ENCODE assay signal across 8 cellular contexts in genomic region chr11:65428578-65429068, GRCh38. TPM values are rescaled to one million over a fixed set of nuclear protein-coding genes. Genes with fewer than 3 reads are reported as not detected.
DNase-seq lines count a peak whose midpoint lies in the region; ATAC-seq, FAIRE-seq and TF ChIP-seq lines count a peak whose summit lies in the region.

No MANE protein-coding gene starts in this region.

- peaks cover 75% of the 10 kb centered on the region for H3K36me3 ChIP-seq in K562 (ENCODE audit: control insufficient read depth, insufficient read depth, low read length)
- H3K36me3 ChIP-seq in upper lobe of right lung: peaks cover 55% of the 10 kb centered on the region

- TF ChIP-seq POLR2A in K562 (conservative IDR thresholded peaks at IDR 0.05): no peak

- CTCF ChIA-PET in activated naive CD4-positive, alpha-beta T cell treated with anti-CD3 and anti-CD28 coated beads for 36 hours (lab: Charles Lee): interaction anchor here (0.9 kb wide), 1 partner anchor 11 kb away, joined by 3 read pairs; no protein-coding TSS in a partner anchor
- CTCF ChIA-PET in K562 (lab: Yijun Ruan, JAX; ENCODE audit: low intra/inter-chr PET ratio): no interaction called here

- peaks cover 6% of the 10 kb centered on the region for H3K27me3 Mint-ChIP-seq in activated naive CD4-positive, alpha-beta T cell treated with anti-CD3 and anti-CD28 coated beads for 36 hours (ENCODE audit: low read depth)
- H3K27me3 Mint-ChIP-seq in memory B cell (no peaks in the 10 kb centered on the region), endothelial cell (ENCODE audit: unreplicated experiment) (peaks cover 9% of the 10 kb centered on the region)

- no peaks in the 10 kb centered on the region for H3K27me3 ChIP-seq in K562 (ENCODE audit: control insufficient read depth in 2 of 2, insufficient read depth in 2 of 2, low read length in 2 of 2)
- H3K27me3 ChIP-seq in upper lobe of right lung: no peaks in the 10 kb centered on the region

- no peak; a peak in 1 of 4 replicates for TF ChIP-seq RAD21 in K562 (CRISPR knock-in tag; conservative IDR thresholded peaks at IDR 0.05 in 1 of 2, IDR thresholded peaks at IDR 0.05 in 1 of 2)

- peak overlapping the region; percentile 47 to 69; a peak in 3 of 4 replicates for H3K9ac ChIP-seq in K562 (ENCODE audit: insufficient read depth in 1 of 2, low read depth in 2 of 2, low read length in 2 of 2)

- no TSS peak for BruUV-seq in K562 (replicated peaks; lab: Mats Ljungman, UMichigan)

- H3K27ac Mint-ChIP-seq in activated naive CD4-positive, alpha-beta T cell treated with anti-CD3 and anti-CD28 coated beads for 36 hours: peak overlapping the region; percentile 99
- peak overlapping the region; percentile 100 for H3K27ac Mint-ChIP-seq in memory B cell
- no peak overlapping the region for H3K27ac Mint-ChIP-seq in endothelial cell (ENCODE audit: unreplicated experiment)

- intact Hi-C loops in activated naive CD4-positive, alpha-beta T cell treated with anti-CD3 and anti-CD28 coated beads for 36 hours (cut with micrococcal nuclease): no loop called here
- intact Hi-C loops in K562 (cut with micrococcal nuclease): no loop called here
- intact Hi-C loops in upper lobe of right lung (cut with DNase I): loop anchor here (5.0 kb wide), 1 partner anchor 74 kb away; no protein-coding TSS in a partner anchor

- peaks cover 74% of the 10 kb centered on the region for H3K36me3 Mint-ChIP-seq in activated naive CD4-positive, alpha-beta T cell treated with anti-CD3 and anti-CD28 coated beads for 36 hours (ENCODE audit: low read depth)
- H3K36me3 Mint-ChIP-seq in memory B cell (peaks cover 12% of the 10 kb centered on the region), endothelial cell (ENCODE audit: low read depth, unreplicated experiment) (no peaks in the 10 kb centered on the region)

- no peak for TF ChIP-seq EP300 in K562 (IDR thresholded peaks at IDR 0.05; ENCODE audit: low read length)

- TF ChIP-seq CTCF in K562 (IDR thresholded peaks at IDR 0.05 in 2 of 3, conservative IDR thresholded peaks at IDR 0.05 in 1 of 3; ENCODE audit: insufficient read depth in 2 of 3, low read depth in 1 of 3, low read length in 3 of 3) (0 out of 6 replicates have a peak, but pooled peaks of 1 of the 3 experiments have one; percentile 0), upper lobe of right lung (IDR thresholded peaks at IDR 0.05) (no peak), endothelial cell (IDR thresholded peaks at IDR 0.05; ENCODE audit: unreplicated experiment) (no peak)

- 15% methylated on average over 5 of the region's 5 CpGs for WGBS in K562 (ENCODE audit: insufficient coverage, low coverage, missing lambda C conversion rate)

- peak overlapping the region; percentile 100 for H3K4me3 Mint-ChIP-seq in activated naive CD4-positive, alpha-beta T cell treated with anti-CD3 and anti-CD28 coated beads for 36 hours
- H3K4me3 Mint-ChIP-seq in memory B cell (peak overlapping the region; percentile 94), endothelial cell (ENCODE audit: unreplicated experiment) (no peak overlapping the region)

- POLR2A ChIA-PET in K562 (lab: Yijun Ruan, JAX): interaction anchor here (0.7 to 17.3 kb wide), 7 partner anchors 8 to 78 kb away, joined by 3 to 1349 read pairs (median 49); partner anchors contain the start of gene MALAT1

- H3K4me3 ChIP-seq in K562 (peak overlapping the region; percentile 79; the same call in 1 of the 2 replicates), upper lobe of right lung (peak overlapping the region; percentile 98)

- peaks cover 99% of the 10 kb centered on the region for H3K79me2 ChIP-seq in K562 (ENCODE audit: control insufficient read depth, insufficient read depth, low read length)

- H3K9me1 ChIP-seq in K562 (ENCODE audit: control insufficient read depth, insufficient read depth, low read length): no peaks in the 10 kb centered on the region

- H3K4me1 ChIP-seq in K562 (replicated peaks in 1 of 2; ENCODE audit: control insufficient read depth in 2 of 2, insufficient read depth in 2 of 2, low read length in 2 of 2): peaks cover 0 to 32% of the 10 kb centered on the region in 2 experiments; a peak in 3 of 5 replicates
- peaks cover 52% of the 10 kb centered on the region for H3K4me1 ChIP-seq in upper lobe of right lung

- no peaks in the 10 kb centered on the region for H3K9me3 ChIP-seq in K562 (replicated peaks; ENCODE audit: control insufficient read depth, insufficient read depth, low read depth, low read length)
- H3K9me3 ChIP-seq in upper lobe of right lung: no peaks in the 10 kb centered on the region

- in situ Hi-C loops in K562 (cut with MboI) (no loop called here), ACHN (cut with HindIII; ENCODE audit: low pct_ligation_motif_present, low pct_unique_long_range_greater_than_20kb, low sequenced_read_pairs) (loop anchor here (10.0 kb wide), 1 partner anchor 66 kb away; the partner anchor contains the start of gene MALAT1)

- H3K4me2 ChIP-seq in K562 (ENCODE audit: insufficient read depth, low read length): peak overlapping the region; percentile 97

- peak; percentile 7 for ATAC-seq in K562
- no peak for ATAC-seq in memory B cell (ENCODE audit: low read depth)
- ATAC-seq in upper lobe of right lung: no peak
- no peak for ATAC-seq in GM18861 (IDR thresholded peaks at IDR 0.05; ENCODE audit: unreplicated experiment)

- DNase-seq in activated naive CD4-positive, alpha-beta T cell treated with anti-CD3 and anti-CD28 coated beads for 36 hours: peak; percentile 54
- DNase-seq in activated naive CD4-positive, alpha-beta T cell treated with Interleukin-2 at 50 U/mL for 16 hours: no peak
- DNase-seq in K562 (ENCODE audit: extremely low read depth in 1 of 4, low spot score in 3 of 4): peak in 1 of 4 experiments; percentile 60
- no peak for DNase-seq in memory B cell (ENCODE audit: low spot score in 2 of 2)
- DNase-seq in upper lobe of right lung: peak; percentile 71
- no peak for DNase-seq in ACHN
- no peak for DNase-seq in endothelial cell (ENCODE audit: low spot score)

- no peak for FAIRE-seq in K562 (lab: Jason Lieb, UNC)

- peaks cover 56% of the 10 kb centered on the region for H4K20me1 ChIP-seq in K562 (replicated peaks; ENCODE audit: control insufficient read depth, insufficient read depth, low read length)

- H2AFZ ChIP-seq in K562 (ENCODE audit: low read depth, low read length): no peak overlapping the region

- H3K27ac ChIP-seq in K562 (ENCODE audit: extremely low read depth, low read depth, low read length) (peak overlapping the region; percentile 98; the same call in 2 of the 3 replicates), upper lobe of right lung (peak overlapping the region; percentile 100)

- H3K4me1 Mint-ChIP-seq in activated naive CD4-positive, alpha-beta T cell treated with anti-CD3 and anti-CD28 coated beads for 36 hours (ENCODE audit: low read depth): peaks cover 72% of the 10 kb centered on the region
- H3K4me1 Mint-ChIP-seq in memory B cell: peaks cover 76% of the 10 kb centered on the region
- peaks cover 55% of the 10 kb centered on the region for H3K4me1 Mint-ChIP-seq in endothelial cell (ENCODE audit: unreplicated experiment)

- no peaks in the 10 kb centered on the region for H3K9me3 Mint-ChIP-seq in activated naive CD4-positive, alpha-beta T cell treated with anti-CD3 and anti-CD28 coated beads for 36 hours
- no peaks in the 10 kb centered on the region for H3K9me3 Mint-ChIP-seq in memory B cell
- H3K9me3 Mint-ChIP-seq in endothelial cell (ENCODE audit: unreplicated experiment): no peaks in the 10 kb centered on the region

RNA-seq across cellular contexts. Expression of gene NEAT1, which starts 6.0 kb away (rescaled TPM):
- 100 to 1,000 TPM; 693 to 750 TPM for total RNA-seq in activated naive CD4-positive, alpha-beta T cell treated with anti-CD3 and anti-CD28 coated beads for 36 hours
- total RNA-seq in K562 (2011; cell fraction: chromatin; rRNA removed; ENCODE audit: low replicate concordance): 684 and 1,510 TPM in 2 replicates
- 291 and 321 TPM in 2 replicates for total RNA-seq in K562 (2011; cell fraction: nucleolus; rRNA removed)
- 737 and 1,283 TPM in 2 replicates for total RNA-seq in K562 (2011; cell fraction: nucleoplasm; rRNA removed)
- total RNA-seq in K562 (2014; rRNA removed) (15.2 and 20.1 TPM in 2 replicates), K562 (2014; rRNA removed; fragmentation: Illumina TruSeq; extraction: Trizol) (62.8 and 76.9 TPM in 2 replicates), K562 (2015; rRNA removed; fragmentation: Illumina TruSeq; extraction: Trizol) (26.3 and 31.5 TPM in 2 replicates), K562 (2021) (129 and 208 TPM in 2 replicates), upper lobe of right lung (1,120 TPM), endothelial cell (ENCODE audit: unreplicated experiment) (43.4 TPM)
- polyA plus RNA-seq in K562 (2011; rRNA removed) (56.2 and 171 TPM in 2 replicates), K562 (2014; fragmentation: Illumina TruSeq; extraction: Trizol) (137 and 146 TPM in 2 replicates), K562 (2014; fragmentation: Nextera tagmentation; extraction: Ambion mirVana) (10 to 100 TPM; 22.8 to 30.1 TPM), K562 (2014; rRNA removed) (382 and 389 TPM in 2 replicates)
- polyA plus RNA-seq in K562 (2011; cell fraction: cytosol; rRNA removed): 45.5 and 49.2 TPM in 2 replicates
- 234 and 651 TPM in 2 replicates for polyA plus RNA-seq in K562 (2011; cell fraction: nucleus; rRNA removed)
- 312 and 328 TPM in 2 replicates for polyA plus RNA-seq in K562 (2012)
- polyA minus RNA-seq in K562 (2011; rRNA and poly(A)+ RNA removed): 92.6 and 137 TPM in 2 replicates
- polyA minus RNA-seq in K562 (2011; cell fraction: cytosol; rRNA and poly(A)+ RNA removed): 19.9 and 35.6 TPM in 2 replicates
- 168 and 220 TPM in 2 replicates for polyA minus RNA-seq in K562 (2011; cell fraction: nucleus; rRNA and poly(A)+ RNA removed)

RNA-seq across cellular contexts. Expression of gene FRMD8, which starts 42.2 kb away (rescaled TPM):
- total RNA-seq in activated naive CD4-positive, alpha-beta T cell treated with anti-CD3 and anti-CD28 coated beads for 36 hours: 10 to 100 TPM; 38.2 to 40.0 TPM
- total RNA-seq in K562 (2011; cell fraction: chromatin; rRNA removed; ENCODE audit: low replicate concordance): 28.5 and 83.6 TPM in 2 replicates
- 89.6 and 96.9 TPM in 2 replicates for total RNA-seq in K562 (2011; cell fraction: nucleolus; rRNA removed)
- 32.8 and 36.5 TPM in 2 replicates for total RNA-seq in K562 (2011; cell fraction: nucleoplasm; rRNA removed)
- total RNA-seq in K562 (2014; rRNA removed) (34.6 and 46.5 TPM in 2 replicates), K562 (2014; rRNA removed; fragmentation: Illumina TruSeq; extraction: Trizol) (6.2 and 8.6 TPM in 2 replicates), K562 (2015; rRNA removed; fragmentation: Illumina TruSeq; extraction: Trizol) (15.0 and 15.8 TPM in 2 replicates), K562 (2021) (44.2 and 54.5 TPM in 2 replicates), upper lobe of right lung (37.1 TPM), endothelial cell (ENCODE audit: unreplicated experiment) (76.0 TPM)
- polyA plus RNA-seq in K562 (2011; rRNA removed) (16.0 and 19.9 TPM in 2 replicates), K562 (2014; fragmentation: Illumina TruSeq; extraction: Trizol) (12.0 and 19.4 TPM in 2 replicates), K562 (2014; fragmentation: Nextera tagmentation; extraction: Ambion mirVana) (1 to 10 TPM; 4.5 to 5.0 TPM), K562 (2014; rRNA removed) (33.4 and 41.7 TPM in 2 replicates)
- polyA plus RNA-seq in K562 (2011; cell fraction: cytosol; rRNA removed): 24.0 and 43.0 TPM in 2 replicates
- polyA plus RNA-seq in K562 (2011; cell fraction: nucleus; rRNA removed): 25.1 and 46.6 TPM in 2 replicates
- 21.4 and 22.5 TPM in 2 replicates for polyA plus RNA-seq in K562 (2012)
- 8.4 and 13.5 TPM in 2 replicates for polyA minus RNA-seq in K562 (2011; rRNA and poly(A)+ RNA removed)
- 21.0 and 21.1 TPM in 2 replicates for polyA minus RNA-seq in K562 (2011; cell fraction: cytosol; rRNA and poly(A)+ RNA removed)
- polyA minus RNA-seq in K562 (2011; cell fraction: nucleus; rRNA and poly(A)+ RNA removed): 28.1 and 34.6 TPM in 2 replicates

RNA-seq across cellular contexts. Expression of gene SLC25A45, which starts 46.2 kb away (rescaled TPM):
- total RNA-seq in activated naive CD4-positive, alpha-beta T cell treated with anti-CD3 and anti-CD28 coated beads for 36 hours: 10 to 100 TPM; 10.4 to 12.1 TPM
- 2.5 and 2.9 TPM in 2 replicates for total RNA-seq in K562 (2011; cell fraction: chromatin; rRNA removed; ENCODE audit: low replicate concordance)
- total RNA-seq in K562 (2011; cell fraction: nucleolus; rRNA removed): 2.7 and 3.6 TPM in 2 replicates
- 2.3 and 2.7 TPM in 2 replicates for total RNA-seq in K562 (2011; cell fraction: nucleoplasm; rRNA removed)
- total RNA-seq in K562 (2014; rRNA removed): 0.82 and 2.3 TPM in 2 replicates
- 0.55 and 0.57 TPM in 2 replicates for total RNA-seq in K562 (2014; rRNA removed; fragmentation: Illumina TruSeq; extraction: Trizol)
- total RNA-seq in K562 (2015; rRNA removed; fragmentation: Illumina TruSeq; extraction: Trizol): 0.40 and 0.45 TPM in 2 replicates
- total RNA-seq in K562 (2021): 0.92 and 2.2 TPM in 2 replicates
- 0.61 and 0.81 TPM in 2 replicates for polyA plus RNA-seq in K562 (2011; rRNA removed)
- polyA plus RNA-seq in K562 (2011; cell fraction: cytosol; rRNA removed): 0.49 and 0.85 TPM in 2 replicates
- polyA plus RNA-seq in K562 (2011; cell fraction: nucleus; rRNA removed): 1.2 and 3.9 TPM in 2 replicates
- 1.3 and 1.4 TPM in 2 replicates for polyA plus RNA-seq in K562 (2012)
- 0.51 and 0.68 TPM in 2 replicates for polyA plus RNA-seq in K562 (2014; fragmentation: Illumina TruSeq; extraction: Trizol)
- polyA plus RNA-seq in K562 (2014; fragmentation: Nextera tagmentation; extraction: Ambion mirVana): under 1 TPM; 0.15 to 0.34 TPM
- polyA plus RNA-seq in K562 (2014; rRNA removed): 0.93 and 1.1 TPM in 2 replicates
- polyA minus RNA-seq in K562 (2011; rRNA and poly(A)+ RNA removed): 0.35 and 0.42 TPM in 2 replicates
- polyA minus RNA-seq in K562 (2011; cell fraction: cytosol; rRNA and poly(A)+ RNA removed): 0.76 and 0.91 TPM in 2 replicates
- polyA minus RNA-seq in K562 (2011; cell fraction: nucleus; rRNA and poly(A)+ RNA removed): 0.40 and 0.56 TPM in 2 replicates
- total RNA-seq in upper lobe of right lung: 11.5 TPM
- total RNA-seq in endothelial cell (ENCODE audit: unreplicated experiment): 3.3 TPM

Comparison
In these comparisons a context has a peak if more than half of its experiments do, and no peak if none do; other contexts are left out.
1. DNase-seq: peak in activated naive CD4-positive, alpha-beta T cell treated with anti-CD3 and anti-CD28 coated beads for 36 hours (single experiment) and upper lobe of right lung (single experiment); none in activated naive CD4-positive, alpha-beta T cell treated with Interleukin-2 at 50 U/mL for 16 hours (single experiment), memory B cell (0 of 2), ACHN (single experiment) and endothelial cell (single experiment).